8 cellular contexts compared by ENCODE assay signal in the genomic region with DNA sequence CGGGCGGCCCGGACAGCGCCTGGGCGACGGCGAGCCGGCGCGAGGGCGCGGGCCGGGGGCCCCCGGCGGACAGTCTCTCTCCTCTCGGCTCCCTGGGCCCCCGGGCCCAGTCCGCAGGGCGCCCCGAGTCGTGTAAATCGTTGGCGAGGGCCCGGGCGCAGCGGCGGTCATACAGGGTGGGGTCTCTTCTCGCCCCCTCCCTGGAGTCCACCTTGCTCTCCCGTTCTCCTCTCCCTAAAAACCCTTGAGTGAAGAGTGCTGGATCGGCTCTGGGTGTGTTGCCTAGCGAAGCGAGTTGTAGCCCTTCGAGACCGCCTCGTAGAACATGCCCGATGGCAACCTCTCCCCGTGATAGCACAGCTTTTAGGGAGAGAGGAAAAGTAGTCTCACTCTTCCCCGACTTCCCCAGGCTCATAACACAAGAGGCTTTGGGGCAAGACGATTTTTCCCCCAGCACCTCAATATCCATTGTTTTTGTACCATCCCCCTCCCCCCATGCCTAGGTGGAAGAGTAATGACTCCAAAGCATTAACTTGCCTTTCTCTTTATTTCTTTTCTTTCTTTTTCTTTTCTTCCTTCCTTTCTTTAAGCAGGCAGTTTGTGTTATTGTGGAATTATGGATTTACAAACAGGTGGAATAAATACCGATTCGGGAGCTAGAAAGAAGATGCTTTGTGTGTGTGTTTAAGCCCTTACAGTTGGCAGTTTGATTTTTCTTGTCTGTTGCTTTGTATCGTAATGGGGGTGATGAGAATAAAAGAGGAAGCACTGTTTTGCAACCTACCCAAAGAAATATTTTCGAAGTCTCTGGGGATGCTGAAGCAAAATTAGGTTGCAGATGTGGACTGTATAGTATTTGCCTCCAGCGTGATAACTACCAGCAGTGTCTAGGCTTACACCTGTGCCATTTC. TPM values are rescaled to one million over a fixed set of nuclear protein-coding genes. Genes with fewer than 3 reads are reported as not detected.
DNase-seq lines count a peak whose midpoint lies in the region; ATAC-seq and TF ChIP-seq lines count a peak whose summit lies in the region.

No MANE protein-coding gene starts in this region.

- no peak for TF ChIP-seq CTCF in HL-60 (IDR thresholded peaks at IDR 0.05; ENCODE audit: insufficient read depth, low read length)
- TF ChIP-seq CTCF in brain (conservative IDR thresholded peaks at IDR 0.05), result no peak

- no peaks in the 10 kb centered on the region for H3K27me3 ChIP-seq in HL-60 (ENCODE audit: insufficient read depth, poor library complexity, severe bottlenecking)
- H3K27me3 ChIP-seq in skeletal muscle satellite cell (ENCODE audit: control insufficient read depth, insufficient read depth, low read length), result no peaks in the 10 kb centered on the region

- peak overlapping the region; percentile 80 to 95 (median 93) for H3K27ac Mint-ChIP-seq in brain

- peak overlapping the region; percentile 79 for H3K4me2 ChIP-seq in skeletal muscle satellite cell (ENCODE audit: low read length)

- H3K9me3 ChIP-seq in ES-I3 (ENCODE audit: control insufficient read depth, insufficient read depth, low read length) (no peaks in the 10 kb centered on the region), skeletal muscle satellite cell (replicated peaks; ENCODE audit: low read length) (no peaks in the 10 kb centered on the region)

- peaks cover 7% of the 10 kb centered on the region for H3K36me3 Mint-ChIP-seq in brain

- no peaks in the 10 kb centered on the region for H3K9me3 Mint-ChIP-seq in brain

- ATAC-seq in GM21423 (IDR thresholded peaks at IDR 0.05; ENCODE audit: unreplicated experiment), result peak; percentile 24

- peak overlapping the region; percentile 91 to 96 (median 95) for H3K4me3 Mint-ChIP-seq in brain

- peaks cover 60% of the 10 kb centered on the region for H3K4me1 Mint-ChIP-seq in brain

- DNase-seq in HL-60 (ENCODE audit: low read depth in 1 of 2, low spot score in 1 of 2) (peak; percentile 63 to 72), SHP77 treated with DMSO at 0.1 percent for 48 hours (lab: John Stamatoyannopoulos, UW) (peak; percentile 29), iPS-NIHi11 (ENCODE audit: low spot score) (peak; percentile 34), GM19240 (ENCODE audit: insufficient read length, low spot score) (no peak)

- no peaks in the 10 kb centered on the region for H3K36me3 ChIP-seq in ES-I3 (ENCODE audit: insufficient read depth, low read length)
- H3K36me3 ChIP-seq in skeletal muscle satellite cell (ENCODE audit: insufficient read depth, low read length), result no peaks in the 10 kb centered on the region

- H3K4me1 ChIP-seq in ES-I3 (ENCODE audit: insufficient read depth, low read length) (peaks cover 8% of the 10 kb centered on the region), skeletal muscle satellite cell (ENCODE audit: control insufficient read depth, insufficient read depth, low read length) (peaks cover 34% of the 10 kb centered on the region)

- H3K9ac ChIP-seq in ES-I3 (ENCODE audit: low read depth, low read length) (peak overlapping the region; percentile 98), skeletal muscle satellite cell (ENCODE audit: low read depth, low read length) (peak overlapping the region; percentile 92)

- H3K4me3 ChIP-seq in HL-60 (replicated peaks; ENCODE audit: insufficient read depth, low read length) (peak overlapping the region; percentile 63), skeletal muscle satellite cell (ENCODE audit: low read length) (peak overlapping the region; percentile 76)

- H3K27me3 Mint-ChIP-seq in brain, result peaks cover 13% of the 10 kb centered on the region

- H3K27ac ChIP-seq in HL-60 (replicated peaks), result peak overlapping the region; percentile 93

RNA-seq across cellular contexts. Expression of a gene that starts 0.8 kb away (rescaled TPM):
- 10.1 TPM for polyA plus RNA-seq in brain (ENCODE audit: insufficient read depth, low read depth, low replicate concordance)
- 32.4 and 33.9 TPM in 2 replicates for total RNA-seq in skeletal muscle satellite cell (2012; rRNA removed)

RNA-seq across cellular contexts. Expression of a gene that starts 1.2 kb away (rescaled TPM):
- polyA plus RNA-seq in brain (ENCODE audit: insufficient read depth, low read depth, low replicate concordance), result 32.5 TPM
- total RNA-seq in skeletal muscle satellite cell (2012; rRNA removed), result 18.3 and 21.2 TPM in 2 replicates

RNA-seq across cellular contexts. Expression of a gene that starts 48.5 kb away (rescaled TPM):
- 37.4 TPM for polyA plus RNA-seq in brain (ENCODE audit: insufficient read depth, low read depth, low replicate concordance)
- 15.9 and 28.6 TPM in 2 replicates for total RNA-seq in skeletal muscle satellite cell (2012; rRNA removed)
